ENCODE assay signal across 8 cellular contexts in the genomic region with DNA sequence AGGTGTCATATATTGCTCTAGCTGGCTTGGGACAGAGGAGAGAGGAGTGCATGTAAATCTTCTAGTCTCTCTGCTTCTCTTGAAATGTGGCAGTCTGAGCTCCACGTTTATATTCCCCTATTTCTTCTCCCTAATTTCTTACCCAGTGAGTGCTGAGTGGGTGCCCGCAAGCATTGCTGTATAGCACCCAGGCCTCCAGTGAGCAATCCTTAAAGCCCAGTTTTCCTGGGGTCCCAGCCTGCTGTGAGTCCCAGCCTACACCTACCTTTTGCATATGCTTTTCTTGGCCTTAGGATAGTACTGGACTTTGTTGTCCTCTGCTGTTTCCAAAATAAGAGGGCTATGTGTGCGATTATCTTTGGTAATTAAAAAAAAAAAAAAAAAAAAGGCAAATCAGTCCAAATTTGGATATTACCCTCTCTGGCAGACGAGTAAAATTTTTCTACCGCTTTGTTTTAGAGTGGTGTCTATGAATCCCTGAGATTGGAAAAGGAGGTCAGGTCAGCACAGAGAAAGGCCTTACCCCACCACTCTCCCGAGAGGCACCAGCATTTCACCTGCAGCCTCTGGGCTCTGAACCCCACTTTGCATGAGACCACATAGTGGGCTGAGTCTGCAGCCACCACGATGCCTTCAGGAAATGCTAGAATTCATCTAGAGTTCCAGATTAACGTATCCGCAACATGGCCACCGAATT. TPM values are rescaled to one million over a fixed set of nuclear protein-coding genes. Genes with fewer than 3 reads are reported as not detected.
A peak's percentile ranks its signal among the peaks of the same experiment; 100 is the strongest.
DNase-seq lines count a peak whose midpoint lies in the region; ATAC-seq and TF ChIP-seq lines count a peak whose summit lies in the region.

No MANE protein-coding gene starts in this region.

- 51 to 55% methylated on average over 10 of the region's 10 CpGs for WGBS in esophagus, 2 donors
- 54 to 66% (median 65%) methylated on average over 10 of the region's 10 CpGs for WGBS in ovary, 3 donors

- H3K27me3 ChIP-seq in KMS-11 (ENCODE audit: insufficient read depth, low read depth) (no peaks in the 10 kb centered on the region), esophagus (ENCODE audit: control insufficient read depth in 1 of 2, insufficient read depth in 2 of 2, low read length in 2 of 2) (no peaks in the 10 kb centered on the region), ovary (no peaks in the 10 kb centered on the region)

- H3K36me3 ChIP-seq in KMS-11 (ENCODE audit: insufficient read depth), result no peaks in the 10 kb centered on the region
- H3K36me3 ChIP-seq in esophagus (ENCODE audit: control insufficient read depth in 2 of 2, insufficient read depth in 2 of 2, low read length in 1 of 2), result no peaks in the 10 kb centered on the region
- H3K36me3 ChIP-seq in ovary, result no peaks in the 10 kb centered on the region

- H2AFZ ChIP-seq in KMS-11 (ENCODE audit: low read depth), result no peak overlapping the region

- peak overlapping the region; percentile 75 for H3K9ac ChIP-seq in KMS-11

- H3K4me1 ChIP-seq in KMS-11 (ENCODE audit: low read depth, poor library complexity, severe bottlenecking) (peaks cover 46% of the 10 kb centered on the region), esophagus (ENCODE audit: control insufficient read depth in 2 of 2, insufficient read depth in 2 of 2, low read length in 1 of 2) (no peaks in the 10 kb centered on the region), ovary (ENCODE audit: insufficient read depth) (no peaks in the 10 kb centered on the region)

- H3K27ac ChIP-seq in KMS-11, result peak overlapping the region; percentile 69
- H3K27ac ChIP-seq in esophagus (ENCODE audit: low read depth in 2 of 2, low read length in 1 of 2), result peak overlapping the region; percentile 70 to 73
- no peak overlapping the region for H3K27ac ChIP-seq in ovary

- intact Hi-C loops in ovary (cut with DNase I), result no loop called here

- no peak for TF ChIP-seq POLR2A in ovary (IDR thresholded peaks at IDR 0.05)

- peak; percentile 50 for ATAC-seq in GM18511 (IDR thresholded peaks at IDR 0.05; ENCODE audit: unreplicated experiment)
- ATAC-seq in stimulated activated naive CD8-positive, alpha-beta T cell treated with anti-CD3 and anti-CD28 coated beads, Interleukin-15, Interleukin-2, amounts not matched to agents 100 U/mL and 50 U/mL, for 24 hours, result no peak

- TF ChIP-seq CTCF in KMS-11 (conservative IDR thresholded peaks at IDR 0.05; ENCODE audit: low read depth, low read length), result no peak
- TF ChIP-seq CTCF in ovary (IDR thresholded peaks at IDR 0.05), result no peak

- peak overlapping the region; percentile 39 for H3K4me2 ChIP-seq in KMS-11

- H4K20me1 ChIP-seq in KMS-11 (ENCODE audit: insufficient read depth), result no peaks in the 10 kb centered on the region

- DNase-seq in ovary (no peak), mucosa of gallbladder (ENCODE audit: low spot score) (no peak)
- DNase-seq in activated CD4-positive, alpha-beta T cell treated with anti-CD3 and anti-CD28 coated beads, Interleukin-2, amount 50 U/mL, for 48 hours, result no peak
- DNase-seq in stimulated activated naive CD8-positive, alpha-beta T cell treated with anti-CD3 and anti-CD28 coated beads, Interleukin-15, Interleukin-2, amounts not matched to agents 100 U/mL and 50 U/mL, for 24 hours, result no peak
- DNase-seq in activated CD8-positive, alpha-beta memory T cell treated with anti-CD3 and anti-CD28 coated beads, Interleukin-2, amount 50 U/mL, for 4 hours, result no peak

- TF ChIP-seq EP300 in ovary (IDR thresholded peaks at IDR 0.05), result no peak

- H3K4me3 ChIP-seq in KMS-11 (IDR thresholded peaks at IDR 0.05; ENCODE audit: insufficient read depth, low read depth, low read length) (no peak overlapping the region), esophagus (ENCODE audit: low read depth in 1 of 2, low read length in 2 of 2) (peak overlapping the region; percentile 15 to 66), ovary (peak overlapping the region; percentile 31)

- H3K9me3 ChIP-seq in esophagus (ENCODE audit: control insufficient read depth in 2 of 2, insufficient read depth in 1 of 2, low read depth in 1 of 2, low read length in 1 of 2), result no peaks in the 10 kb centered on the region
- H3K9me3 ChIP-seq in ovary, result no peaks in the 10 kb centered on the region

- H3K79me2 ChIP-seq in KMS-11 (ENCODE audit: insufficient read depth, low read depth), result peaks cover 15% of the 10 kb centered on the region; the same call in 1 of the 2 replicates

RNA-seq across cellular contexts. Expression of gene MGST1, which starts 1.1 kb away (rescaled TPM):
- polyA plus RNA-seq in esophagus (100 to 1,000 TPM in 1 of 2 donors, 10 to 100 TPM in 1; 69.9 to 139 TPM), ovary (100 to 1,000 TPM in 1 of 2 donors, 1 to 10 TPM in 1; 5.9 to 521 TPM)
- total RNA-seq in ovary (10 to 100 TPM in 4 of 7 donors, 1 to 10 TPM in 2, under 1 TPM in 1; 0.45 to 48.0 (median 11.8) TPM), mucosa of gallbladder (410 TPM)

Comparison
In these comparisons a context has a peak if more than half of its experiments do, and no peak if none do; other contexts are left out.
1. H3K27ac ChIP-seq: peak in KMS-11 (single experiment) and esophagus (2 of 2); none in ovary (0 of 2).